Comparison of ENCODE assay signal across 15 cellular contexts in genomic region chr3:34212175-34212574, GRCh38.
DNase-seq lines count a peak whose midpoint lies in the region; ATAC-seq and TF ChIP-seq lines count a peak whose summit lies in the region.
"Had no signal": no experiment of that assay in that cellular context is flagged by ENCODE, and none has a peak within 500 bp of the region (broad histone marks: within the 10 kb centered on the region; RNA-seq: fewer than 3 reads in every experiment).

No MANE protein-coding gene starts in this region.

- H3K4me3 ChIP-seq in esophagus muscularis mucosa = no peak overlapping the region
- no peak overlapping the region for H3K4me3 ChIP-seq in osteoblast (ENCODE audit: insufficient read depth, low read length)
- H3K4me3 ChIP-seq: suprapubic skin had no signal

- TF ChIP-seq EP300 in esophagus muscularis mucosa (IDR thresholded peaks at IDR 0.05) = no peak

- no peak for ATAC-seq in Right ventricle myocardium superior (ENCODE audit: poor library complexity)
- ATAC-seq: activated naive CD8-positive, alpha-beta T cell treated with anti-CD3 and anti-CD28 coated beads, Interleukin-2, amount 50 U/mL, for 24 hours had no signal

- no peaks in the 10 kb centered on the region for H3K79me2 ChIP-seq in osteoblast (ENCODE audit: insufficient read depth, low read length)

- no peak for TF ChIP-seq POLR2A in esophagus muscularis mucosa (IDR thresholded peaks at IDR 0.05; ENCODE audit: low read depth)

- TF ChIP-seq CTCF in GM10248 (IDR thresholded peaks at IDR 0.05; ENCODE audit: control extremely low read depth, extremely low read depth, low read depth, missing control alignments) = no peak
- no peak for TF ChIP-seq CTCF in esophagus muscularis mucosa (IDR thresholded peaks at IDR 0.05)
- no peak for TF ChIP-seq CTCF in osteoblast (IDR thresholded peaks at IDR 0.05; ENCODE audit: extremely low read depth, low read depth, low read length)
- TF ChIP-seq CTCF in RWPE1 (conservative IDR thresholded peaks at IDR 0.05; ENCODE audit: low read depth) = no peak

- H3K9me3 ChIP-seq in esophagus muscularis mucosa (no peaks in the 10 kb centered on the region), osteoblast (ENCODE audit: low read depth, low read length) (no peaks in the 10 kb centered on the region)
- H3K9me3 ChIP-seq: suprapubic skin had no signal

- DNase-seq in GM10248 (ENCODE audit: extremely low spot score) (peak; percentile 15), NCI-H226 (peak; percentile 29), esophagus muscularis mucosa (ENCODE audit: extremely low spot score) (no peak), osteoblast (ENCODE audit: insufficient read length, low spot score, missing footprints) (peak; percentile 1), GM03348 (ENCODE audit: low spot score) (no peak), Right ventricle myocardium superior (no peak), RWPE1 (ENCODE audit: low spot score) (no peak)
- DNase-seq in stimulated activated CD4-positive, alpha-beta T cell treated with anti-CD3 and anti-CD28 coated beads, Interleukin-15, amount 100 ng/mL, for 24 hours = no peak
- DNase-seq: activated naive CD8-positive, alpha-beta T cell treated with anti-CD3 and anti-CD28 coated beads, Interleukin-2, amount 50 U/mL, for 24 hours; activated T-cell treated with anti-CD3 and anti-CD28 coated beads, Interleukin-2, amount 50 U/mL, for 48 hours; NCI-H1048; NCI-H2171 treated with DMSO at 0.1 percent for 48 hours; SIG-M5; T1000 had no signal

- no peaks in the 10 kb centered on the region for H4K20me1 ChIP-seq in osteoblast (ENCODE audit: insufficient read depth, low read length)

- 48% methylated on average over 2 of the region's 2 CpGs for WGBS in esophagus muscularis mucosa

- no peak overlapping the region for H2AFZ ChIP-seq in osteoblast (ENCODE audit: low read length)

- intact Hi-C loops in esophagus muscularis mucosa (cut with DNase I) = no loop called here
- intact Hi-C loops in Right ventricle myocardium superior (cut with DNase I) = no loop called here

- H3K27ac ChIP-seq in esophagus muscularis mucosa (replicated peaks in 1 of 4) = peak overlapping the region; percentile 70 to 85 (median 78)
- H3K27ac ChIP-seq in osteoblast (ENCODE audit: low read depth, low read length) = no peak overlapping the region
- no peak overlapping the region for H3K27ac ChIP-seq in RWPE1
- H3K27ac ChIP-seq: suprapubic skin had no signal

- no peak overlapping the region for H3K4me2 ChIP-seq in osteoblast (ENCODE audit: insufficient read depth, low read length)

- peaks cover 15 to 65% (median 57%) of the 10 kb centered on the region in 4 donors for H3K4me1 ChIP-seq in esophagus muscularis mucosa
- H3K4me1 ChIP-seq in osteoblast (ENCODE audit: insufficient read depth, low read length) = no peaks in the 10 kb centered on the region

- POLR2A ChIA-PET in GM10248 (lab: Yijun Ruan, JAX) (no interaction called here), RWPE1 (lab: Yijun Ruan, JAX; ENCODE audit: low non-redundant PET) (no interaction called here)

- CTCF ChIA-PET in GM10248 (lab: Yijun Ruan, JAX) = interaction anchor here (0.7 to 1.7 kb wide), 6 partner anchors 9 to 124 kb away, joined by 3 to 6 read pairs (median 3); no protein-coding TSS in a partner anchor
- CTCF ChIA-PET in RWPE1 (lab: Yijun Ruan, JAX) = interaction anchor here (0.9 kb wide), 1 partner anchor 18 kb away, joined by 5 read pairs; no protein-coding TSS in a partner anchor

- no peaks in the 10 kb centered on the region for H3K27me3 ChIP-seq in esophagus muscularis mucosa
- H3K27me3 ChIP-seq in osteoblast (ENCODE audit: insufficient read depth, low read length) = no peaks in the 10 kb centered on the region
- H3K27me3 ChIP-seq: suprapubic skin had no signal

- H3K36me3 ChIP-seq in esophagus muscularis mucosa (no peaks in the 10 kb centered on the region), osteoblast (ENCODE audit: insufficient read depth, low read length) (no peaks in the 10 kb centered on the region)
- H3K36me3 ChIP-seq: suprapubic skin had no signal

Comparison
In these comparisons a context has a peak if more than half of its experiments do, and no peak if none do; other contexts are left out.
1. DNase-seq: peak in GM10248 (single experiment), NCI-H226 (single experiment) and osteoblast (single experiment); none in esophagus muscularis mucosa (single experiment), stimulated activated CD4-positive, alpha-beta T cell treated with anti-CD3 and anti-CD28 coated beads, Interleukin-15, amount 100 ng/mL, for 24 hours (single experiment), GM03348 (single experiment), Right ventricle myocardium superior (single experiment) and RWPE1 (single experiment).
2. H3K27ac ChIP-seq: peak in esophagus muscularis mucosa (4 of 4); none in osteoblast (single experiment) and RWPE1 (single experiment).